In the genomic region with DNA sequence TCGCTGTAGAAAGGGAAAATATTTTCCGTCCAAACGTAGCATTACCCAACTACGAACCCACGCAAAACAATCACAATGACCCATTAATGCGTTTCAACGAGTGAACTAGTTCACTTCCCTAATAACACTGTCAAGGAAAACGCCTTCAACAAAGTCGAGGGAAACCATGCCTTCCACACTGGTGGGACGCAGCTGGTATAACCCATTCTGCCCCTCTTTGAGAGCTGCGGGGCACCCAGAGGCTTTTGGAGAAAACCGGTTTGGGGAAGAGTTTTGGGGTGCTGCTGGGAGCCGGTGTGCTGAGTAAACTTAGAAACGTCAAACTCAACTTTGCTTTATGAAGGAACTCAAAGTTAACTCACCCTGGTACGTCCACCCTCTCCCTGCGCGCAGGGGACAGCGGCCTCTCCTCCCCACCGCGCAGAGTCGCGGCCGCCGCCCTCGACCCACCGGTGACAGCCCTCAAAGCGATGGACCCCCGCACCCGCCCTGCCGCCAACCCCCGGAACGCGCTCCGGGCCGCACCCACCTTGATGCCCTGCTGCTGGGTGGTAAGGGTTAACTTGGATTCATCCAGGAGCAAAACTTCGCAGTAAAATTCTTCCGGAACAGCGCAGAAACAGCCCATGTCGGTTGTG, we compare ENCODE assay signal across 8 cellular contexts. TPM values are rescaled to one million over a fixed set of nuclear protein-coding genes. Genes with fewer than 3 reads are reported as not detected.
DNase-seq lines count a peak whose midpoint lies in the region; ATAC-seq and TF ChIP-seq lines count a peak whose summit lies in the region.

No MANE protein-coding gene starts in this region.

- no peaks in the 10 kb centered on the region for H3K9me3 ChIP-seq in thoracic aorta

- H3K4me3 Mint-ChIP-seq in MCF 10A (ENCODE audit: unreplicated experiment) = peak overlapping the region; percentile 77

- intact Hi-C loops in MCF 10A (cut with micrococcal nuclease) = no loop called here

- no peaks in the 10 kb centered on the region for H3K9me3 Mint-ChIP-seq in MCF 10A (ENCODE audit: unreplicated experiment)

- no peak for DNase-seq in BJ (ENCODE audit: low read depth)
- DNase-seq in MCF 10A (ENCODE audit: unreplicated experiment) = peak; percentile 27
- DNase-seq in left lobe of liver (ENCODE audit: low spot score) = no peak
- no peak for DNase-seq in thoracic aorta (ENCODE audit: low spot score)
- DNase-seq in NCI-H510A treated with DMSO at 0.1 percent for 48 hours (lab: John Stamatoyannopoulos, UW) = no peak
- no peak for DNase-seq in NCI-H128 (lab: John Stamatoyannopoulos, UW; ENCODE audit: unreplicated experiment)

- H3K27ac ChIP-seq in thoracic aorta = peak overlapping the region; percentile 62 to 65

- H3K27me3 ChIP-seq in BJ (ENCODE audit: control insufficient read depth, insufficient read depth, low read length) (peaks cover 23% of the 10 kb centered on the region), thoracic aorta (replicated peaks; ENCODE audit: insufficient read depth) (no peaks in the 10 kb centered on the region)

- no peaks in the 10 kb centered on the region for H3K27me3 Mint-ChIP-seq in MCF 10A (ENCODE audit: insufficient read depth, unreplicated experiment)

- ATAC-seq in HG02884 (IDR thresholded peaks at IDR 0.05; ENCODE audit: unreplicated experiment) = peak; percentile 1
- peak; percentile 3 for ATAC-seq in left lobe of liver
- no peak for ATAC-seq in thoracic aorta (ENCODE audit: insufficient number of reproducible peaks, low FRiP score, low read depth)
- ATAC-seq in HG03442 (IDR thresholded peaks at IDR 0.05; ENCODE audit: unreplicated experiment) = no peak

- H3K4me3 ChIP-seq in BJ (ENCODE audit: low read depth, low read length) = peak overlapping the region; percentile 32; the same call in 1 of the 2 replicates
- peak overlapping the region; percentile 84 for H3K4me3 ChIP-seq in thoracic aorta

- H3K27ac Mint-ChIP-seq in MCF 10A (ENCODE audit: low read depth, unreplicated experiment) = peak overlapping the region; percentile 20

- CTCF ChIA-PET in BJ (lab: Yijun Ruan, JAX) = interaction anchor here (3.9 kb wide), 1 partner anchor 243 kb away, joined by 22 read pairs; no protein-coding TSS in a partner anchor
- CTCF ChIA-PET in MCF 10A (lab: Yijun Ruan, JAX) = interaction anchor here (0.6 to 6.0 kb wide), 25 partner anchors 8 to 255 kb away, joined by 3 to 178 read pairs (median 8); no protein-coding TSS in a partner anchor

- no peaks in the 10 kb centered on the region for H3K36me3 ChIP-seq in BJ (ENCODE audit: control insufficient read depth, insufficient read depth, low read length)
- H3K36me3 ChIP-seq in thoracic aorta = no peaks in the 10 kb centered on the region

- POLR2A ChIA-PET in BJ (lab: Charles Lee) = no interaction called here
- POLR2A ChIA-PET in MCF 10A (lab: Yijun Ruan, JAX) = interaction anchor here (0.6 to 5.9 kb wide), 29 partner anchors 8 to 257 kb away, joined by 3 to 97 read pairs (median 4); no protein-coding TSS in a partner anchor

- peaks cover 6% of the 10 kb centered on the region for H3K36me3 Mint-ChIP-seq in MCF 10A (ENCODE audit: insufficient read depth, unreplicated experiment)

- BruUV-seq in MCF 10A (replicated peaks; lab: Mats Ljungman, UMichigan) = no TSS peak

- peaks cover 10% of the 10 kb centered on the region for H3K4me1 Mint-ChIP-seq in MCF 10A (ENCODE audit: insufficient read depth, unreplicated experiment)

- peaks cover 0 to 14% of the 10 kb centered on the region in 2 donors for H3K4me1 ChIP-seq in thoracic aorta (ENCODE audit: control insufficient read depth in 1 of 2, low read depth in 2 of 2)

- no peak for TF ChIP-seq CTCF in BJ (IDR thresholded peaks at IDR 0.05; ENCODE audit: insufficient read depth, low read depth, low read length)
- TF ChIP-seq CTCF in MCF 10A (IDR thresholded peaks at IDR 0.05; ENCODE audit: unreplicated experiment) = no peak
- TF ChIP-seq CTCF in thoracic aorta (IDR thresholded peaks at IDR 0.05) = no peak

RNA-seq across cellular contexts. Expression of a gene that starts 0.5 kb away (rescaled TPM):
- polyA plus RNA-seq in BJ (2011; rRNA removed) = 0.04 and 0.05 TPM in 2 replicates
- polyA minus RNA-seq in BJ (2011; rRNA and poly(A)+ RNA removed) = 0.10 and 0.38 TPM in 2 replicates
- total RNA-seq in MCF 10A (2022) (12.4 and 12.7 TPM in 2 replicates), left lobe of liver (3.1 TPM), thoracic aorta (10 to 100 TPM in 1 of 2 donors, 1 to 10 TPM in 1; 9.7 to 12.2 TPM)

Comparison
In these comparisons a context has a peak if more than half of its experiments do, and no peak if none do; other contexts are left out.
1. ATAC-seq: peak in HG02884 (single experiment) and left lobe of liver (single experiment); none in thoracic aorta (single experiment) and HG03442 (single experiment).